In genomic region chr17:11997147-11997971, GRCh38 we compare ENCODE assay signal across 8 cellular contexts. TPM values are rescaled to one million over a fixed set of nuclear protein-coding genes. Genes with fewer than 3 reads are reported as not detected.
DNase-seq lines count a peak whose midpoint lies in the region; ATAC-seq, FAIRE-seq and TF ChIP-seq lines count a peak whose summit lies in the region.

Gene ZNF18 (minus strand): TSS chr17:11997475. CDS start chr17:11992829, 4,646 bp downstream.

- H3K4me1 ChIP-seq in astrocyte (ENCODE audit: insufficient read depth, low read length), result peaks cover 3% of the 10 kb centered on the region

- TF ChIP-seq CTCF in astrocyte (IDR thresholded peaks at IDR 0.05; ENCODE audit: insufficient read depth, low read depth, low read length), result no peak

- DNase-seq in NCI-H1694 treated with DMSO at 0.1 percent for 48 hours (lab: John Stamatoyannopoulos, UW) (peak; percentile 90), T-helper 2 cell (peak; percentile 90 to 97 (median 94)), astrocyte (ENCODE audit: low read depth) (peak; percentile 82), hepatic stellate cell (ENCODE audit: low spot score) (peak; percentile 97), retina (peak; percentile 95), 8988T (no peak)

- peak within 1 kb of the TSS; percentile 92 for H3K4me3 ChIP-seq in astrocyte (ENCODE audit: insufficient read depth, low read depth, low read length)

- H3K4me3 Mint-ChIP-seq in astrocyte (ENCODE audit: unreplicated experiment), result peak within 1 kb of the TSS; percentile 91

- H3K79me2 ChIP-seq in astrocyte (ENCODE audit: insufficient read depth, low read length), result peaks cover 13% of the 10 kb centered on the region

- no peaks in the 10 kb centered on the region for H3K36me3 ChIP-seq in astrocyte (ENCODE audit: insufficient read depth, low read length)

- peak; percentile 23 for FAIRE-seq in astrocyte (lab: Jason Lieb, UNC)

- H2AFZ ChIP-seq in astrocyte (ENCODE audit: low read depth, low read length), result peak within 1 kb of the TSS; percentile 99

- H4K20me1 ChIP-seq in astrocyte (ENCODE audit: insufficient read depth, low read length), result no peaks in the 10 kb centered on the region

- peaks cover 4% of the 10 kb centered on the region for H3K36me3 Mint-ChIP-seq in astrocyte (ENCODE audit: low read depth, unreplicated experiment)

- H3K4me2 ChIP-seq in astrocyte (ENCODE audit: low read length), result peak within 1 kb of the TSS; percentile 97

- H3K27ac Mint-ChIP-seq in astrocyte (ENCODE audit: unreplicated experiment), result peak within 1 kb of the TSS; percentile 88

- H3K9me3 ChIP-seq in astrocyte (ENCODE audit: insufficient read depth, low read depth, low read length), result no peaks in the 10 kb centered on the region

- peak within 1 kb of the TSS; percentile 79 for H3K27ac ChIP-seq in astrocyte (ENCODE audit: low read depth, low read length)

- H3K27me3 Mint-ChIP-seq in astrocyte (ENCODE audit: low read depth, unreplicated experiment), result no peaks in the 10 kb centered on the region

- H3K27me3 ChIP-seq in astrocyte (ENCODE audit: insufficient read depth, low read length), result no peaks in the 10 kb centered on the region

- ATAC-seq in GM18502 (IDR thresholded peaks at IDR 0.05; ENCODE audit: poor library complexity, unreplicated experiment), result peak; percentile 98
- peak; percentile 95 for ATAC-seq in HG02938 (IDR thresholded peaks at IDR 0.05; ENCODE audit: unreplicated experiment)

- H3K9ac ChIP-seq in astrocyte (ENCODE audit: low read length), result peak within 1 kb of the TSS; percentile 93

- H3K4me1 Mint-ChIP-seq in astrocyte (ENCODE audit: low read depth, unreplicated experiment), result no peaks in the 10 kb centered on the region

- H3K9me3 Mint-ChIP-seq in astrocyte (ENCODE audit: unreplicated experiment), result no peaks in the 10 kb centered on the region

RNA-seq across cellular contexts. Expression of gene ZNF18, which starts in this region (rescaled TPM):
- 8.3 and 9.9 TPM in 2 replicates for total RNA-seq in astrocyte
